Comparison of ENCODE assay signal across 8 cellular contexts in genomic region chr19:45001087-45001739, GRCh38. TPM values are rescaled to one million over a fixed set of nuclear protein-coding genes. Genes with fewer than 3 reads are reported as not detected.
DNase-seq lines count a peak whose midpoint lies in the region; ATAC-seq and TF ChIP-seq lines count a peak whose summit lies in the region.

TSS of gene RELB (plus strand) at chr19:45001464. CDS start at chr19:45001580, 116 bp downstream.

- CTCF ChIA-PET in A673 (lab: Charles Lee): interaction anchor here (0.6 kb wide), 2 partner anchors 11 to 312 kb away, joined by 3 to 15 read pairs; no protein-coding TSS in a partner anchor

- H3K9me3 ChIP-seq in A673 (ENCODE audit: low read depth, low read length, poor library complexity, severe bottlenecking): no peaks in the 10 kb centered on the region

- H3K4me1 ChIP-seq in A673 (ENCODE audit: insufficient read depth, low read length, poor library complexity, severe bottlenecking): peaks cover 6% of the 10 kb centered on the region

- no TSS peak for BruUV-seq in A673 (replicated peaks; lab: Mats Ljungman, UMichigan)

- TF ChIP-seq CTCF in A673 (conservative IDR thresholded peaks at IDR 0.05; ENCODE audit: low read depth, low read length): no peak

- DNase-seq in A673 (ENCODE audit: low spot score) (peak; percentile 93), NCI-H2171 treated with DMSO at 0.1 percent for 48 hours (lab: John Stamatoyannopoulos, UW) (peak; percentile 54), caudate nucleus (lab: John Stamatoyannopoulos, UW) (peak in 60 of 61 donors; percentile 2 to 92 (median 76)), islet precursor cell (peak; percentile 95)
- DNase-seq in activated CD4-positive, CD25-positive, alpha-beta regulatory T cell treated with anti-CD3 and anti-CD28 coated beads, Interleukin-2, amount 50 U/mL, for 16 hours (ENCODE audit: low read depth, low spot score): peak; percentile 95
- DNase-seq in stimulated activated CD4-positive, alpha-beta T cell treated with anti-CD3 and anti-CD28 coated beads, Interleukin-12 subunit alpha, Interleukin-12 subunit beta, amount 100 ng/mL, for 24 hours (ENCODE audit: low read depth in 2 of 2): peak; percentile 92 to 94

- H3K4me3 ChIP-seq in A673 (ENCODE audit: low read depth, low read length, poor library complexity, severe bottlenecking): peak within 1 kb of the TSS; percentile 79

- H3K27me3 ChIP-seq in A673 (replicated peaks; ENCODE audit: insufficient read depth, low read depth, low read length, poor library complexity): no peaks in the 10 kb centered on the region

- intact Hi-C loops in A673 (cut with micrococcal nuclease; ENCODE audit: unreplicated experiment): loop anchor here (5.0 kb wide), 1 partner anchor 91 kb away; the partner anchor contains the start of gene PPP1R37

- ATAC-seq in GM18861 (IDR thresholded peaks at IDR 0.05; ENCODE audit: unreplicated experiment): peak; percentile 43
- ATAC-seq in HG03097 (IDR thresholded peaks at IDR 0.05; ENCODE audit: low FRiP score, unreplicated experiment): peak; percentile 44

- H3K27ac ChIP-seq in A673 (ENCODE audit: low read depth, low read length, poor library complexity, severe bottlenecking): peak within 1 kb of the TSS; percentile 89
- peak within 1 kb of the TSS; percentile 92 for H3K27ac ChIP-seq in caudate nucleus (ENCODE audit: low read depth, low read length)

- POLR2A ChIA-PET in A673 (lab: Charles Lee; ENCODE audit: low non-redundant PET): interaction anchor here (0.6 kb wide), 1 partner anchor 405 kb away, joined by 3 read pairs; no protein-coding TSS in a partner anchor

- no peaks in the 10 kb centered on the region for H3K36me3 ChIP-seq in A673 (ENCODE audit: insufficient read depth, low read length, poor library complexity, severe bottlenecking)

RNA-seq across cellular contexts. Expression of gene RELB, which starts in this region (rescaled TPM):
- total RNA-seq in A673 (2021): 11.9 and 13.1 TPM in 2 replicates

Comparison
In these comparisons a context has a peak if more than half of its experiments do, and no peak if none do; other contexts are left out.
1. Peak in every context shown above with its lines: DNase-seq, ATAC-seq, H3K4me3 ChIP-seq and H3K27ac ChIP-seq.